In the genomic region with DNA sequence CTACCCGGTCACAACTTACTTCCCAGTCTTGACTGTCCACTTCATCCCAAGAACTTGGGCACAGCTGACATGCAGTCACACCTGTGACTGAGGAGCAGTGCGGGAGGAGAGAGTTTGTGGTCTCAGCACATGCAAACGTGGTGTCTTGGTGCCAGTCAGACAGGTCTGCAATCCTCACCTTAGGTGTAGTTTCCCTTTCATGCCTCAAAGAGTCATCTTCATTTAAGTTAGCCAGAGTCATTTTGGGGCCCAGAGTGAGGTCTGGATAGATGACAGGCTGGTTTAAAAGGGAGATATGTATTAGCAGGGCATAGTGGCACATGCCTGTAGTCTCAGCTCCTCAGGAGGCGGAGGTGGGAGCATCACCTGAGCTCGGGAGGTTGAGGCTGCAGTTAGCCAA, we compare ENCODE assay signal across 19 cellular contexts.
DNase-seq lines count a peak whose midpoint lies in the region; ATAC-seq and TF ChIP-seq lines count a peak whose summit lies in the region.
"Had no signal": no experiment of that assay in that cellular context is flagged by ENCODE, and none has a peak within 500 bp of the region (broad histone marks: within the 10 kb centered on the region; RNA-seq: fewer than 3 reads in every experiment).

No MANE protein-coding gene starts in this region.

- no peaks in the 10 kb centered on the region for H3K27me3 ChIP-seq in hepatocyte

- no peaks in the 10 kb centered on the region for H3K9me2 ChIP-seq in hepatocyte (replicated peaks; ENCODE audit: insufficient read depth)

- peak overlapping the region; percentile 25 for H3K27ac ChIP-seq in hepatocyte
- H3K27ac ChIP-seq in caudate nucleus (ENCODE audit: low read depth, low read length): no peak overlapping the region
- H3K27ac ChIP-seq: 22Rv1, KMS-11 had no signal

- 87% methylated on average over 5 of the region's 5 CpGs for WGBS in hepatocyte (ENCODE audit: low lambda C conversion rate, missing lambda C conversion rate)

- H3K4me1 Mint-ChIP-seq in natural killer cell (peaks cover 39 to 52% of the 10 kb centered on the region in 2 donors), HFFc6 (ENCODE audit: low read depth) (no peaks in the 10 kb centered on the region)
- peaks cover 27 to 37% of the 10 kb centered on the region in 2 donors for H3K4me1 Mint-ChIP-seq in natural killer cell treated with Interleukin-12 subunit alpha and Interleukin-12 subunit beta and Interleukin-15 and Interleukin-18, amount 100 ng/mL, for 72 hours (ENCODE audit: low read depth in 2 of 2)
- H3K4me1 Mint-ChIP-seq: B cell had no signal

- peaks cover 21% of the 10 kb centered on the region for H3K4me1 ChIP-seq in hepatocyte (ENCODE audit: insufficient read depth)

- H3K36me3 Mint-ChIP-seq in natural killer cell (peaks cover 20% of the 10 kb centered on the region), HFFc6 (ENCODE audit: low read depth) (no peaks in the 10 kb centered on the region)
- H3K36me3 Mint-ChIP-seq in natural killer cell treated with Interleukin-12 subunit alpha and Interleukin-12 subunit beta and Interleukin-15 and Interleukin-18, amount 100 ng/mL, for 72 hours: peaks cover 12% of the 10 kb centered on the region

- H3K4me3 ChIP-seq in hepatocyte: no peak overlapping the region

- H3K27me3 Mint-ChIP-seq in natural killer cell (ENCODE audit: low read depth in 2 of 2) (no peaks in the 10 kb centered on the region), HFFc6 (ENCODE audit: insufficient read depth) (peaks cover 37% of the 10 kb centered on the region)
- no peaks in the 10 kb centered on the region for H3K27me3 Mint-ChIP-seq in natural killer cell treated with Interleukin-12 subunit alpha and Interleukin-12 subunit beta and Interleukin-15 and Interleukin-18, amount 100 ng/mL, for 72 hours
- H3K27me3 Mint-ChIP-seq: B cell; CD4-positive, alpha-beta T cell had no signal

- H3K9me3 Mint-ChIP-seq in natural killer cell: no peaks in the 10 kb centered on the region
- H3K9me3 Mint-ChIP-seq in natural killer cell treated with Interleukin-12 subunit alpha and Interleukin-12 subunit beta and Interleukin-15 and Interleukin-18, amount 100 ng/mL, for 72 hours: no peaks in the 10 kb centered on the region
- H3K9me3 Mint-ChIP-seq in HFFc6: no peaks in the 10 kb centered on the region
- H3K9me3 Mint-ChIP-seq: CD4-positive, alpha-beta T cell had no signal

- no peak for DNase-seq in activated CD4-positive, CD25-positive, alpha-beta regulatory T cell treated with anti-CD3 and anti-CD28 coated beads, Interleukin-2, amount 50 U/mL, for 72 hours
- DNase-seq in natural killer cell (no peak), hepatocyte (ENCODE audit: low spot score) (no peak), caudate nucleus (lab: John Stamatoyannopoulos, UW) (no peak), HFFc6 (no peak), NOMO-1 treated with DMSO at 0.1 percent for 48 hours (lab: John Stamatoyannopoulos, UW; ENCODE audit: unreplicated experiment) (no peak)
- DNase-seq in natural killer cell treated with Interleukin-12 subunit alpha and Interleukin-12 subunit beta and Interleukin-15 and Interleukin-18, amount 100 ng/mL, for 72 hours (ENCODE audit: low spot score): no peak
- DNase-seq: CD4-positive, alpha-beta T cell; DMS79 treated with DMSO at 0.1 percent for 48 hours; GDM1; H7; NCI-H1048; NCI-H2081; NCI-H748 treated with DMSO at 0.1 percent for 48 hours; RPMI8226 had no signal

- no peaks in the 10 kb centered on the region for H3K9me3 ChIP-seq in hepatocyte (ENCODE audit: low read depth)

- intact Hi-C loops in natural killer cell (cut with micrococcal nuclease): no loop called here

- no peak for TF ChIP-seq CTCF in natural killer cell (IDR thresholded peaks at IDR 0.05)
- no peak for TF ChIP-seq CTCF in hepatocyte (IDR thresholded peaks at IDR 0.05; ENCODE audit: poor library complexity)
- no peak for TF ChIP-seq CTCF in HFFc6 (IDR thresholded peaks at IDR 0.05)

- no peak overlapping the region for H3K4me2 ChIP-seq in hepatocyte
- H3K4me2 ChIP-seq: KMS-11 had no signal

- H4K20me1 ChIP-seq in hepatocyte (ENCODE audit: insufficient read depth, poor library complexity, severe bottlenecking): no peaks in the 10 kb centered on the region

- H3K4me3 Mint-ChIP-seq in natural killer cell (no peak overlapping the region), HFFc6 (no peak overlapping the region)
- H3K4me3 Mint-ChIP-seq in natural killer cell treated with Interleukin-12 subunit alpha and Interleukin-12 subunit beta and Interleukin-15 and Interleukin-18, amount 100 ng/mL, for 72 hours: no peak overlapping the region
- H3K4me3 Mint-ChIP-seq: B cell; CD4-positive, alpha-beta T cell had no signal

- H3K27ac Mint-ChIP-seq in natural killer cell (peak overlapping the region; percentile 62 to 77), HFFc6 (no peak overlapping the region)
- H3K27ac Mint-ChIP-seq in natural killer cell treated with Interleukin-12 subunit alpha and Interleukin-12 subunit beta and Interleukin-15 and Interleukin-18, amount 100 ng/mL, for 72 hours: no peak overlapping the region
- H3K27ac Mint-ChIP-seq: B cell had no signal

- ATAC-seq in activated CD4-positive, CD25-positive, alpha-beta regulatory T cell treated with anti-CD3 and anti-CD28 coated beads, Interleukin-2, amount 50 U/mL, for 24 hours: peak; percentile 28 to 39
- no peak for ATAC-seq in natural killer cell
- no peak for ATAC-seq in natural killer cell treated with Interleukin-12 subunit alpha and Interleukin-12 subunit beta and Interleukin-15 and Interleukin-18, amount 100 ng/mL, for 72 hours

- no peaks in the 10 kb centered on the region for H3K36me3 ChIP-seq in hepatocyte (replicated peaks; ENCODE audit: insufficient read depth, low read depth)

- H3K79me2 ChIP-seq in hepatocyte: no peaks in the 10 kb centered on the region

- no peak overlapping the region for H2AFZ ChIP-seq in hepatocyte

Comparison
In these comparisons a context has a peak if more than half of its experiments do, and no peak if none do; other contexts are left out.
1. H3K27ac Mint-ChIP-seq: peak in natural killer cell (2 of 2); none in natural killer cell treated with Interleukin-12 subunit alpha and Interleukin-12 subunit beta and Interleukin-15 and Interleukin-18, amount 100 ng/mL, for 72 hours (0 of 2) and HFFc6 (single experiment).
2. ATAC-seq: peak in activated CD4-positive, CD25-positive, alpha-beta regulatory T cell treated with anti-CD3 and anti-CD28 coated beads, Interleukin-2, amount 50 U/mL, for 24 hours (2 of 2); none in natural killer cell (0 of 3) and natural killer cell treated with Interleukin-12 subunit alpha and Interleukin-12 subunit beta and Interleukin-15 and Interleukin-18, amount 100 ng/mL, for 72 hours (0 of 2).